ENCODE assay signal across 15 cellular contexts in genomic region chr7:114784177-114784576, GRCh38.
DNase-seq lines count a peak whose midpoint lies in the region; ATAC-seq and TF ChIP-seq lines count a peak whose summit lies in the region.
"Had no signal": no experiment of that assay in that cellular context is flagged by ENCODE, and none has a peak within 500 bp of the region (broad histone marks: within the 10 kb centered on the region; RNA-seq: fewer than 3 reads in every experiment).

No MANE protein-coding gene starts in this region.

- no peaks in the 10 kb centered on the region for H3K27me3 ChIP-seq in foreskin keratinocyte
- H3K27me3 ChIP-seq: BE2C had no signal

- peak overlapping the region; percentile 48 for H3K27ac Mint-ChIP-seq in activated CD8-positive, alpha-beta T cell treated with anti-CD3 and anti-CD28 coated beads for 36 hours
- H3K27ac Mint-ChIP-seq in activated CD8-positive, alpha-beta T cell treated with anti-CD3 and anti-CD28 coated beads, Interleukin-2, amount 10 ng/mL, durations not matched to agents 7 days and 5 days: no peak overlapping the region
- no peak overlapping the region for H3K27ac Mint-ChIP-seq in stimulated activated naive CD8-positive, alpha-beta T cell treated with anti-CD3 and anti-CD28 coated beads, Interleukin-15, amount 100 ng/mL, for 72 hours
- peak overlapping the region; percentile 66 for H3K27ac Mint-ChIP-seq in activated T-helper 2 cell treated with anti-CD3 and anti-CD28 coated beads, Interferon-gamma antibody, Interleukin-2, Interleukin-4, amounts not matched to agents 10 μg/mL and 5 μg/mL and 100 μg/mL, durations not matched to agents 14 hours and 24 hours and 36 hours
- H3K27ac Mint-ChIP-seq: CD4-positive, alpha-beta memory T cell; GM23338 had no signal

- no peak overlapping the region for H3K4me3 Mint-ChIP-seq in activated CD8-positive, alpha-beta T cell treated with anti-CD3 and anti-CD28 coated beads for 36 hours
- H3K4me3 Mint-ChIP-seq in activated CD8-positive, alpha-beta T cell treated with anti-CD3 and anti-CD28 coated beads, Interleukin-2, amount 10 ng/mL, durations not matched to agents 7 days and 5 days: no peak overlapping the region
- H3K4me3 Mint-ChIP-seq in stimulated activated naive CD8-positive, alpha-beta T cell treated with anti-CD3 and anti-CD28 coated beads, Interleukin-15, amount 100 ng/mL, for 72 hours: no peak overlapping the region
- no peak overlapping the region for H3K4me3 Mint-ChIP-seq in activated T-helper 2 cell treated with anti-CD3 and anti-CD28 coated beads, Interferon-gamma antibody, Interleukin-2, Interleukin-4, amounts not matched to agents 10 μg/mL and 5 μg/mL and 100 μg/mL, durations not matched to agents 14 hours and 24 hours and 36 hours (ENCODE audit: low read depth)
- H3K4me3 Mint-ChIP-seq: GM23338 had no signal

- POLR2A ChIA-PET in activated CD8-positive, alpha-beta T cell treated with anti-CD3 and anti-CD28 coated beads for 36 hours (lab: Charles Lee): no interaction called here
- POLR2A ChIA-PET in activated CD8-positive, alpha-beta T cell treated with anti-CD3 and anti-CD28 coated beads, Interleukin-2, amount 10 ng/mL, durations not matched to agents 7 days and 5 days (lab: Charles Lee): no interaction called here

- H3K27ac ChIP-seq in foreskin keratinocyte: no peak overlapping the region
- H3K27ac ChIP-seq: A549, C4-2B, HL-60 had no signal

- CTCF ChIA-PET in activated CD8-positive, alpha-beta T cell treated with anti-CD3 and anti-CD28 coated beads for 36 hours (lab: Charles Lee): interaction anchor here (1.3 kb wide), 1 partner anchor 9 kb away, joined by 4 read pairs; no protein-coding TSS in a partner anchor
- CTCF ChIA-PET in activated CD8-positive, alpha-beta T cell treated with anti-CD3 and anti-CD28 coated beads, Interleukin-2, amount 10 ng/mL, durations not matched to agents 7 days and 5 days (lab: Charles Lee): no interaction called here

- peaks cover 23% of the 10 kb centered on the region for H3K4me1 Mint-ChIP-seq in activated CD8-positive, alpha-beta T cell treated with anti-CD3 and anti-CD28 coated beads for 36 hours (ENCODE audit: low read depth)
- no peaks in the 10 kb centered on the region for H3K4me1 Mint-ChIP-seq in activated CD8-positive, alpha-beta T cell treated with anti-CD3 and anti-CD28 coated beads, Interleukin-2, amount 10 ng/mL, durations not matched to agents 7 days and 5 days (ENCODE audit: low read depth)
- peaks cover 23% of the 10 kb centered on the region for H3K4me1 Mint-ChIP-seq in stimulated activated naive CD8-positive, alpha-beta T cell treated with anti-CD3 and anti-CD28 coated beads, Interleukin-15, amount 100 ng/mL, for 72 hours
- H3K4me1 Mint-ChIP-seq in activated T-helper 2 cell treated with anti-CD3 and anti-CD28 coated beads, Interferon-gamma antibody, Interleukin-2, Interleukin-4, amounts not matched to agents 10 μg/mL and 5 μg/mL and 100 μg/mL, durations not matched to agents 14 hours and 24 hours and 36 hours (ENCODE audit: low read depth): peaks cover 52% of the 10 kb centered on the region

- DNase-seq in activated CD8-positive, alpha-beta T cell treated with anti-CD3 and anti-CD28 coated beads for 36 hours: no peak
- no peak for DNase-seq in activated CD8-positive, alpha-beta T cell treated with anti-CD3 and anti-CD28 coated beads, Interleukin-2, amount 10 ng/mL, durations not matched to agents 7 days and 5 days
- no peak for DNase-seq in stimulated activated naive CD8-positive, alpha-beta T cell treated with anti-CD3 and anti-CD28 coated beads, Interleukin-15, Interleukin-2, amounts not matched to agents 100 U/mL and 50 U/mL, for 24 hours
- DNase-seq in stimulated activated naive CD8-positive, alpha-beta T cell treated with anti-CD3 and anti-CD28 coated beads, Interleukin-15, amount 100 ng/mL, for 72 hours: no peak
- DNase-seq in activated T-helper 2 cell treated with anti-CD3 and anti-CD28 coated beads, Interferon-gamma antibody, Interleukin-2, Interleukin-4, amounts not matched to agents 10 μg/mL and 5 μg/mL and 100 μg/mL, durations not matched to agents 14 hours and 24 hours and 36 hours (ENCODE audit: low spot score): no peak
- no peak for DNase-seq in foreskin keratinocyte
- DNase-seq: BE2C; CD4-positive, alpha-beta memory T cell; DMS79; H7 had no signal

- intact Hi-C loops in activated CD8-positive, alpha-beta T cell treated with anti-CD3 and anti-CD28 coated beads for 36 hours (cut with micrococcal nuclease): no loop called here
- intact Hi-C loops in activated T-helper 2 cell treated with anti-CD3 and anti-CD28 coated beads, Interferon-gamma antibody, Interleukin-2, Interleukin-4, amounts not matched to agents 10 μg/mL and 5 μg/mL and 100 μg/mL, durations not matched to agents 14 hours and 24 hours and 36 hours (cut with micrococcal nuclease): loop anchor here (1.0 kb wide), 1 partner anchor 9 kb away; no protein-coding TSS in a partner anchor

- peaks cover 2% of the 10 kb centered on the region for H3K27me3 Mint-ChIP-seq in activated CD8-positive, alpha-beta T cell treated with anti-CD3 and anti-CD28 coated beads for 36 hours
- H3K27me3 Mint-ChIP-seq in activated CD8-positive, alpha-beta T cell treated with anti-CD3 and anti-CD28 coated beads, Interleukin-2, amount 10 ng/mL, durations not matched to agents 7 days and 5 days (ENCODE audit: low read depth): no peaks in the 10 kb centered on the region
- peaks cover 9% of the 10 kb centered on the region for H3K27me3 Mint-ChIP-seq in stimulated activated naive CD8-positive, alpha-beta T cell treated with anti-CD3 and anti-CD28 coated beads, Interleukin-15, amount 100 ng/mL, for 72 hours
- H3K27me3 Mint-ChIP-seq in activated T-helper 2 cell treated with anti-CD3 and anti-CD28 coated beads, Interferon-gamma antibody, Interleukin-2, Interleukin-4, amounts not matched to agents 10 μg/mL and 5 μg/mL and 100 μg/mL, durations not matched to agents 14 hours and 24 hours and 36 hours (ENCODE audit: low read depth): no peaks in the 10 kb centered on the region

- no peaks in the 10 kb centered on the region for H3K36me3 Mint-ChIP-seq in activated CD8-positive, alpha-beta T cell treated with anti-CD3 and anti-CD28 coated beads for 36 hours (ENCODE audit: low read depth)
- no peaks in the 10 kb centered on the region for H3K36me3 Mint-ChIP-seq in activated CD8-positive, alpha-beta T cell treated with anti-CD3 and anti-CD28 coated beads, Interleukin-2, amount 10 ng/mL, durations not matched to agents 7 days and 5 days (ENCODE audit: low read depth)
- peaks cover 4% of the 10 kb centered on the region for H3K36me3 Mint-ChIP-seq in activated T-helper 2 cell treated with anti-CD3 and anti-CD28 coated beads, Interferon-gamma antibody, Interleukin-2, Interleukin-4, amounts not matched to agents 10 μg/mL and 5 μg/mL and 100 μg/mL, durations not matched to agents 14 hours and 24 hours and 36 hours (ENCODE audit: low read depth)
- H3K36me3 Mint-ChIP-seq: CD4-positive, alpha-beta memory T cell had no signal

- no peak for TF ChIP-seq CTCF in activated CD8-positive, alpha-beta T cell treated with anti-CD3 and anti-CD28 coated beads for 36 hours (IDR thresholded peaks at IDR 0.05)
- no peak for TF ChIP-seq CTCF in foreskin keratinocyte (conservative IDR thresholded peaks at IDR 0.05)

- H3K9me3 Mint-ChIP-seq in activated CD8-positive, alpha-beta T cell treated with anti-CD3 and anti-CD28 coated beads for 36 hours: peaks cover 2% of the 10 kb centered on the region
- no peaks in the 10 kb centered on the region for H3K9me3 Mint-ChIP-seq in activated CD8-positive, alpha-beta T cell treated with anti-CD3 and anti-CD28 coated beads, Interleukin-2, amount 10 ng/mL, durations not matched to agents 7 days and 5 days (ENCODE audit: insufficient read depth)
- H3K9me3 Mint-ChIP-seq in stimulated activated naive CD8-positive, alpha-beta T cell treated with anti-CD3 and anti-CD28 coated beads, Interleukin-15, amount 100 ng/mL, for 72 hours: no peaks in the 10 kb centered on the region
- H3K9me3 Mint-ChIP-seq in activated T-helper 2 cell treated with anti-CD3 and anti-CD28 coated beads, Interferon-gamma antibody, Interleukin-2, Interleukin-4, amounts not matched to agents 10 μg/mL and 5 μg/mL and 100 μg/mL, durations not matched to agents 14 hours and 24 hours and 36 hours: peaks cover 6% of the 10 kb centered on the region
- H3K9me3 Mint-ChIP-seq: GM23338 had no signal

- peak; percentile 45 for ATAC-seq in activated CD8-positive, alpha-beta T cell treated with anti-CD3 and anti-CD28 coated beads for 36 hours
- ATAC-seq in activated CD8-positive, alpha-beta T cell treated with anti-CD3 and anti-CD28 coated beads, Interleukin-2, amount 10 ng/mL, durations not matched to agents 7 days and 5 days: no peak
- peak; percentile 56 for ATAC-seq in stimulated activated naive CD8-positive, alpha-beta T cell treated with anti-CD3 and anti-CD28 coated beads, Interleukin-15, Interleukin-2, amounts not matched to agents 100 U/mL and 50 U/mL, for 24 hours
- no peak for ATAC-seq in stimulated activated naive CD8-positive, alpha-beta T cell treated with anti-CD3 and anti-CD28 coated beads, Interleukin-15, amount 100 ng/mL, for 72 hours
- ATAC-seq in foreskin keratinocyte (no peak), GM21360 (IDR thresholded peaks at IDR 0.05; ENCODE audit: unreplicated experiment) (no peak)
- ATAC-seq: A549, GM23338 had no signal

- no peaks in the 10 kb centered on the region for H3K4me1 ChIP-seq in foreskin keratinocyte
- H3K4me1 ChIP-seq: A549, BE2C had no signal

Comparison
In these comparisons a context has a peak if more than half of its experiments do, and no peak if none do; other contexts are left out.
1. ATAC-seq: peak in activated CD8-positive, alpha-beta T cell treated with anti-CD3 and anti-CD28 coated beads for 36 hours (single experiment) and stimulated activated naive CD8-positive, alpha-beta T cell treated with anti-CD3 and anti-CD28 coated beads, Interleukin-15, Interleukin-2, amounts not matched to agents 100 U/mL and 50 U/mL, for 24 hours (single experiment); none in activated CD8-positive, alpha-beta T cell treated with anti-CD3 and anti-CD28 coated beads, Interleukin-2, amount 10 ng/mL, durations not matched to agents 7 days and 5 days (single experiment), stimulated activated naive CD8-positive, alpha-beta T cell treated with anti-CD3 and anti-CD28 coated beads, Interleukin-15, amount 100 ng/mL, for 72 hours (single experiment), foreskin keratinocyte (single experiment) and GM21360 (single experiment).
2. H3K27ac Mint-ChIP-seq: peak in activated CD8-positive, alpha-beta T cell treated with anti-CD3 and anti-CD28 coated beads for 36 hours (single experiment) and activated T-helper 2 cell treated with anti-CD3 and anti-CD28 coated beads, Interferon-gamma antibody, Interleukin-2, Interleukin-4, amounts not matched to agents 10 μg/mL and 5 μg/mL and 100 μg/mL, durations not matched to agents 14 hours and 24 hours and 36 hours (single experiment); none in activated CD8-positive, alpha-beta T cell treated with anti-CD3 and anti-CD28 coated beads, Interleukin-2, amount 10 ng/mL, durations not matched to agents 7 days and 5 days (single experiment) and stimulated activated naive CD8-positive, alpha-beta T cell treated with anti-CD3 and anti-CD28 coated beads, Interleukin-15, amount 100 ng/mL, for 72 hours (0 of 2).